ENCODE assay signal across 8 cellular contexts in genomic region chr10:98134431-98135221, GRCh38. TPM values are rescaled to one million over a fixed set of nuclear protein-coding genes. Genes with fewer than 3 reads are reported as not detected.
DNase-seq lines count a peak whose midpoint lies in the region; ATAC-seq and TF ChIP-seq lines count a peak whose summit lies in the region.

Gene R3HCC1L (plus strand): TSS chr10:98134657. CDS start chr10:98208115, 73,458 bp downstream.

- H3K36me3 Mint-ChIP-seq in Caco-2 (ENCODE audit: insufficient read depth, unreplicated experiment): peaks cover 13% of the 10 kb centered on the region
- H3K36me3 Mint-ChIP-seq in activated CD8-positive, alpha-beta memory T cell treated with anti-CD3 and anti-CD28 coated beads, Interleukin-2, amount 10 ng/mL, durations not matched to agents 7 days and 5 days: peaks cover 13% of the 10 kb centered on the region

- no peaks in the 10 kb centered on the region for H3K4me1 ChIP-seq in Caco-2
- peaks cover 8% of the 10 kb centered on the region for H3K4me1 ChIP-seq in endocrine pancreas (ENCODE audit: control insufficient read depth, insufficient read depth, low read length)

- H3K36me3 ChIP-seq in Caco-2 (ENCODE audit: control insufficient read depth, insufficient read depth, low read length) (no peaks in the 10 kb centered on the region), endocrine pancreas (ENCODE audit: control insufficient read depth, insufficient read depth, low read length) (no peaks in the 10 kb centered on the region)

- peak within 1 kb of the TSS; percentile 93 for H3K27ac Mint-ChIP-seq in Caco-2 (ENCODE audit: unreplicated experiment)
- peak within 1 kb of the TSS; percentile 94 for H3K27ac Mint-ChIP-seq in activated CD8-positive, alpha-beta memory T cell treated with anti-CD3 and anti-CD28 coated beads, Interleukin-2, amount 10 ng/mL, durations not matched to agents 7 days and 5 days

- H3K9me3 ChIP-seq in Caco-2: no peaks in the 10 kb centered on the region
- H3K9me3 ChIP-seq in endocrine pancreas (ENCODE audit: control insufficient read depth, low read length): no peaks in the 10 kb centered on the region

- H3K9ac ChIP-seq in endocrine pancreas (ENCODE audit: control insufficient read depth, insufficient read depth, low read length): peak within 1 kb of the TSS; percentile 87

- POLR2A ChIA-PET in Caco-2 (lab: Charles Lee): interaction anchor here (0.6 kb wide), 1 partner anchor 307 kb away, joined by 4 read pairs; no protein-coding TSS in a partner anchor

- no peak for TF ChIP-seq CTCF in Caco-2 (IDR thresholded peaks at IDR 0.05; ENCODE audit: insufficient read depth in 1 of 2, low read depth in 1 of 2, low read length in 1 of 2, severe bottlenecking in 1 of 2, unreplicated experiment in 1 of 2)

- DNase-seq in Caco-2: peak; percentile 91 to 95
- peak; percentile 90 for DNase-seq in HT-29 (ENCODE audit: low spot score)
- DNase-seq in NOMO-1 treated with DMSO at 0.1 percent for 48 hours (lab: John Stamatoyannopoulos, UW; ENCODE audit: unreplicated experiment): peak; percentile 84
- DNase-seq in activated CD8-positive, alpha-beta memory T cell treated with anti-CD3 and anti-CD28 coated beads, Interleukin-2, amount 10 ng/mL, durations not matched to agents 7 days and 5 days: peak; percentile 95
- DNase-seq in mesenteric fat pad (ENCODE audit: low spot score): peak; percentile 99
- DNase-seq in stimulated activated CD8-positive, alpha-beta memory T cell treated with anti-CD3 and anti-CD28 coated beads, Interleukin-15, amount 100 ng/mL, for 1 hour (ENCODE audit: low read depth): peak; percentile 87

- CTCF ChIA-PET in Caco-2 (lab: Charles Lee): interaction anchor here (0.7 to 1.4 kb wide), 4 partner anchors 36 to 175 kb away, joined by 3 to 9 read pairs (median 4); no protein-coding TSS in a partner anchor
- CTCF ChIA-PET in activated CD8-positive, alpha-beta memory T cell treated with anti-CD3 and anti-CD28 coated beads, Interleukin-2, amount 10 ng/mL, durations not matched to agents 7 days and 5 days (lab: Charles Lee): interaction anchor here (0.7 to 1.5 kb wide), 3 partner anchors 9 to 220 kb away, joined by 3 to 4 read pairs (median 4); no protein-coding TSS in a partner anchor

- intact Hi-C loops in Caco-2 (cut with micrococcal nuclease; ENCODE audit: unreplicated experiment): no loop called here

- H3K4me3 ChIP-seq in Caco-2 (ENCODE audit: low read depth, low read length): peak within 1 kb of the TSS; percentile 55
- peak within 1 kb of the TSS; percentile 85 for H3K4me3 ChIP-seq in endocrine pancreas (ENCODE audit: control insufficient read depth, insufficient read depth, low read length)

- no TSS peak for BruUV-seq in Caco-2 (replicated peaks; lab: Mats Ljungman, UMichigan)

- H3K27me3 ChIP-seq in Caco-2 (replicated peaks; ENCODE audit: control insufficient read depth, insufficient read depth, low read length) (no peaks in the 10 kb centered on the region), endocrine pancreas (ENCODE audit: control insufficient read depth, insufficient read depth, low read length) (no peaks in the 10 kb centered on the region)

- peaks cover 6% of the 10 kb centered on the region for H3K4me1 Mint-ChIP-seq in Caco-2 (ENCODE audit: low read depth, unreplicated experiment)
- peaks cover 38% of the 10 kb centered on the region for H3K4me1 Mint-ChIP-seq in activated CD8-positive, alpha-beta memory T cell treated with anti-CD3 and anti-CD28 coated beads, Interleukin-2, amount 10 ng/mL, durations not matched to agents 7 days and 5 days

- H3K9me3 Mint-ChIP-seq in Caco-2 (ENCODE audit: unreplicated experiment): no peaks in the 10 kb centered on the region
- peaks cover 4% of the 10 kb centered on the region for H3K9me3 Mint-ChIP-seq in activated CD8-positive, alpha-beta memory T cell treated with anti-CD3 and anti-CD28 coated beads, Interleukin-2, amount 10 ng/mL, durations not matched to agents 7 days and 5 days (ENCODE audit: low read depth)

- peak within 1 kb of the TSS; percentile 89 for H3K4me3 Mint-ChIP-seq in Caco-2 (ENCODE audit: unreplicated experiment)
- H3K4me3 Mint-ChIP-seq in activated CD8-positive, alpha-beta memory T cell treated with anti-CD3 and anti-CD28 coated beads, Interleukin-2, amount 10 ng/mL, durations not matched to agents 7 days and 5 days: peak within 1 kb of the TSS; percentile 91

- ATAC-seq in GM21360 (IDR thresholded peaks at IDR 0.05; ENCODE audit: unreplicated experiment): peak; percentile 90
- peak; percentile 96 for ATAC-seq in activated CD8-positive, alpha-beta memory T cell treated with anti-CD3 and anti-CD28 coated beads, Interleukin-2, amount 10 ng/mL, durations not matched to agents 7 days and 5 days

- no peaks in the 10 kb centered on the region for H3K27me3 Mint-ChIP-seq in Caco-2 (ENCODE audit: insufficient read depth, unreplicated experiment)
- peaks cover under 1% of the 10 kb centered on the region for H3K27me3 Mint-ChIP-seq in activated CD8-positive, alpha-beta memory T cell treated with anti-CD3 and anti-CD28 coated beads, Interleukin-2, amount 10 ng/mL, durations not matched to agents 7 days and 5 days

RNA-seq across cellular contexts. Expression of gene R3HCC1L, which starts in this region (rescaled TPM):
- total RNA-seq in Caco-2 (2022) (16.5 and 16.7 TPM in 2 replicates), mesenteric fat pad (7.2 TPM)
- total RNA-seq in HT-29 (2014; rRNA removed; shearing (Covaris generic)): 3.9 and 5.7 TPM in 2 replicates
- 10 to 100 TPM; 17.4 to 19.1 TPM for total RNA-seq in activated CD8-positive, alpha-beta memory T cell treated with anti-CD3 and anti-CD28 coated beads, Interleukin-2, amount 10 ng/mL, durations not matched to agents 7 days and 5 days

Comparison
In these comparisons a context has a peak if more than half of its experiments do, and no peak if none do; other contexts are left out.
1. Peak in every context shown above with its lines: DNase-seq, ATAC-seq and H3K4me3 ChIP-seq.